1 cellular context compared by ENCODE assay signal in the genomic region with DNA sequence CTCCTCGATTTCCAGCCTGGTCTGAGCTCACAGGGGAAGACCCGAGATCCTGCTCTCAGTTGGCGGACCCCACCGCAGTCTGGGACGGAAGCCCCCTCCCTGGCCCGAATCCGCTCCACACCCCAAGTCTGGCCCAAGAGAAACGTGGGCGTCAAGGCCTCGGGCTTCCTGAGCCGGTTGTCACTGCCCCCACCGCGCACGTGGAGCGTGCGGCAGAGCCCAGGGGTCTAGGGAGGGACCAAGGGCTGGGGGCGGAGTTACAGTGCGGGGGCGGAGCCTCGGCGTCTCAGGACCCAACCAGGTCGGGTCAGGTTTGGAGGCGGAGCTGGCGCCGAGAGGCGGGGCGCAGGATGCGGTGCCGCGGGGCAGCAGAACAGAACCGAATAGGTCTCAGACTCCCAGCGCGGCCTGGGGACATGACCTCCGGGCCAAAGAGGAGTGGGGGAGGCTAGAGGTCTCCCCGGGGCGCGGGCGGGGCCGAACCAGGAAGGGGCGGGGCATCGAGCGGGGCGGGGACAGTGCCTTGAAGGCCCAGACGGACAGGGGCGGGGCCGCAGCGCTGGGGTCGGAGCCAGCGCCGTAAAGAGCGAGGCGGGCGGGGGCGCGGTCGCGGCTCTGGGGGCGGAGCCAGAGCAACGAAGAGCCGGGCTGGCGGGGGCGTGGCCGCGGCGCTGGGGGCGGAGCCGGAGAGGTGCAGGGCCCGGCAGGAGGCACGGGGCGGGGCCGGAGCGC.
TF ChIP-seq lines count a peak whose summit lies in the region.

No MANE protein-coding gene starts in this region.

TF ChIP-seq in HepG2, 621 proteins besides CTCF, POLR2A, EP300 and RAD21 (continued from another document and continues in another):
- no peak for TF ChIP-seq FUBP1 (CRISPR knock-in tag; IDR thresholded peaks at IDR 0.05; ENCODE audit: borderline replicate concordance)
- TF ChIP-seq TOE1 (CRISPR knock-in tag; IDR thresholded peaks at IDR 0.05): no peak
- no peak for TF ChIP-seq ZNF12 (CRISPR knock-in tag; IDR thresholded peaks at IDR 0.05)
- TF ChIP-seq RAD51 (IDR thresholded peaks at IDR 0.05; ENCODE audit: borderline replicate concordance): no peak
- TF ChIP-seq, protein P1, sequence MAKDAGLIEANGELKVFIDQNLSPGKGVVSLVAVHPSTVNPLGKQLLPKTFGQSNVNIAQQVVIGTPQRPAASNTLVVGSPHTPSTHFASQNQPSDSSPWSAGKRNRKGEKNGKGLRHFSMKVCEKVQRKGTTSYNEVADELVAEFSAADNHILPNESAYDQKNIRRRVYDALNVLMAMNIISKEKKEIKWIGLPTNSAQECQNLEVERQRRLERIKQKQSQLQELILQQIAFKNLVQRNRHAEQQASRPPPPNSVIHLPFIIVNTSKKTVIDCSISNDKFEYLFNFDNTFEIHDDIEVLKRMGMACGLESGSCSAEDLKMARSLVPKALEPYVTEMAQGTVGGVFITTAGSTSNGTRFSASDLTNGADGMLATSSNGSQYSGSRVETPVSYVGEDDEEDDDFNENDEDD (CRISPR knock-in tag; IDR thresholded peaks at IDR 0.05; ENCODE audit: borderline replicate concordance): peak; percentile 98
- no peak for TF ChIP-seq NONO (IDR thresholded peaks at IDR 0.05)
- TF ChIP-seq NONO (CRISPR knock-in tag; conservative IDR thresholded peaks at IDR 0.05): peak; percentile 82
- peak; percentile 90; the same call in 1 of the 2 replicates for TF ChIP-seq ZMAT3 (CRISPR knock-in tag; conservative IDR thresholded peaks at IDR 0.05)
- TF ChIP-seq POLR2AphosphoS2 (IDR thresholded peaks at IDR 0.05; ENCODE audit: low read depth, low read length): no peak
- TF ChIP-seq UBTF (CRISPR knock-in tag; IDR thresholded peaks at IDR 0.05): peak; percentile 67
- TF ChIP-seq, protein P2, sequence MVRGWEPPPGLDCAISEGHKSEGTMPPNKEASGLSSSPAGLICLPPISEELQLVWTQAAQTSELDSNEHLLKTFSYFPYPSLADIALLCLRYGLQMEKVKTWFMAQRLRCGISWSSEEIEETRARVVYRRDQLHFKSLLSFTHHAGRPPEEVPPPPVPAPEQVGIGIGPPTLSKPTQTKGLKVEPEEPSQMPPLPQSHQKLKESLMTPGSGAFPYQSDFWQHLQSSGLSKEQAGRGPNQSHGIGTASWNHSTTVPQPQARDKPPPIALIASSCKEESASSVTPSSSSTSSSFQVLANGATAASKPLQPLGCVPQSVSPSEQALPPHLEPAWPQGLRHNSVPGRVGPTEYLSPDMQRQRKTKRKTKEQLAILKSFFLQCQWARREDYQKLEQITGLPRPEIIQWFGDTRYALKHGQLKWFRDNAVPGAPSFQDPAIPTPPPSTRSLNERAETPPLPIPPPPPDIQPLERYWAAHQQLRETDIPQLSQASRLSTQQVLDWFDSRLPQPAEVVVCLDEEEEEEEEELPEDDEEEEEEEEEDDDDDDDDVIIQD (CRISPR knock-in tag; IDR thresholded peaks at IDR 0.05; ENCODE audit: low read depth): no peak
- TF ChIP-seq ADNP (CRISPR knock-in tag; IDR thresholded peaks at IDR 0.05): no peak
- TF ChIP-seq SRY (CRISPR knock-in tag; IDR thresholded peaks at IDR 0.05): peak; percentile 93
- peak; percentile 54; the same call in 1 of the 2 replicates for TF ChIP-seq ZNF670 (CRISPR knock-in tag; IDR thresholded peaks at IDR 0.05; ENCODE audit: borderline replicate concordance)
- TF ChIP-seq HNRNPK (IDR thresholded peaks at IDR 0.05; ENCODE audit: low read depth, low read length, poor library complexity, severe bottlenecking): peak; percentile 74
- no peak for TF ChIP-seq SRSF1 (optimal IDR thresholded peaks at IDR 0.05; ENCODE audit: low read depth, low read length)
- TF ChIP-seq ZNF430 (CRISPR knock-in tag; IDR thresholded peaks at IDR 0.05): peak; percentile 98
- no peak for TF ChIP-seq KDM4B (CRISPR knock-in tag; IDR thresholded peaks at IDR 0.05)
- TF ChIP-seq JARID2 (CRISPR knock-in tag; IDR thresholded peaks at IDR 0.05; ENCODE audit: insufficient replicate concordance): no peak
- TF ChIP-seq MTA3 (CRISPR knock-in tag; IDR thresholded peaks at IDR 0.05): no peak
- TF ChIP-seq, protein P3, sequence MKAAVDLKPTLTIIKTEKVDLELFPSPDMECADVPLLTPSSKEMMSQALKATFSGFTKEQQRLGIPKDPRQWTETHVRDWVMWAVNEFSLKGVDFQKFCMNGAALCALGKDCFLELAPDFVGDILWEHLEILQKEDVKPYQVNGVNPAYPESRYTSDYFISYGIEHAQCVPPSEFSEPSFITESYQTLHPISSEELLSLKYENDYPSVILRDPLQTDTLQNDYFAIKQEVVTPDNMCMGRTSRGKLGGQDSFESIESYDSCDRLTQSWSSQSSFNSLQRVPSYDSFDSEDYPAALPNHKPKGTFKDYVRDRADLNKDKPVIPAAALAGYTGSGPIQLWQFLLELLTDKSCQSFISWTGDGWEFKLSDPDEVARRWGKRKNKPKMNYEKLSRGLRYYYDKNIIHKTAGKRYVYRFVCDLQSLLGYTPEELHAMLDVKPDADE (CRISPR knock-in tag; IDR thresholded peaks at IDR 0.05): no peak; the same call in 1 of the 2 replicates
- TF ChIP-seq ZNF546 (CRISPR knock-in tag; conservative IDR thresholded peaks at IDR 0.05): peak; percentile 92
- peak; percentile 72; the same call in 1 of the 2 replicates for TF ChIP-seq ZBTB20 (CRISPR knock-in tag; IDR thresholded peaks at IDR 0.05; ENCODE audit: borderline replicate concordance, low read depth)
- TF ChIP-seq ATF4 (CRISPR knock-in tag; IDR thresholded peaks at IDR 0.05): no peak
- TF ChIP-seq, protein P4, sequence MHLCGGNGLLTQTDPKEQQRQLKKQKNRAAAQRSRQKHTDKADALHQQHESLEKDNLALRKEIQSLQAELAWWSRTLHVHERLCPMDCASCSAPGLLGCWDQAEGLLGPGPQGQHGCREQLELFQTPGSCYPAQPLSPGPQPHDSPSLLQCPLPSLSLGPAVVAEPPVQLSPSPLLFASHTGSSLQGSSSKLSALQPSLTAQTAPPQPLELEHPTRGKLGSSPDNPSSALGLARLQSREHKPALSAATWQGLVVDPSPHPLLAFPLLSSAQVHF (CRISPR knock-in tag; IDR thresholded peaks at IDR 0.05): peak; percentile 76; the same call in 1 of the 2 replicates
- TF ChIP-seq, protein P5, sequence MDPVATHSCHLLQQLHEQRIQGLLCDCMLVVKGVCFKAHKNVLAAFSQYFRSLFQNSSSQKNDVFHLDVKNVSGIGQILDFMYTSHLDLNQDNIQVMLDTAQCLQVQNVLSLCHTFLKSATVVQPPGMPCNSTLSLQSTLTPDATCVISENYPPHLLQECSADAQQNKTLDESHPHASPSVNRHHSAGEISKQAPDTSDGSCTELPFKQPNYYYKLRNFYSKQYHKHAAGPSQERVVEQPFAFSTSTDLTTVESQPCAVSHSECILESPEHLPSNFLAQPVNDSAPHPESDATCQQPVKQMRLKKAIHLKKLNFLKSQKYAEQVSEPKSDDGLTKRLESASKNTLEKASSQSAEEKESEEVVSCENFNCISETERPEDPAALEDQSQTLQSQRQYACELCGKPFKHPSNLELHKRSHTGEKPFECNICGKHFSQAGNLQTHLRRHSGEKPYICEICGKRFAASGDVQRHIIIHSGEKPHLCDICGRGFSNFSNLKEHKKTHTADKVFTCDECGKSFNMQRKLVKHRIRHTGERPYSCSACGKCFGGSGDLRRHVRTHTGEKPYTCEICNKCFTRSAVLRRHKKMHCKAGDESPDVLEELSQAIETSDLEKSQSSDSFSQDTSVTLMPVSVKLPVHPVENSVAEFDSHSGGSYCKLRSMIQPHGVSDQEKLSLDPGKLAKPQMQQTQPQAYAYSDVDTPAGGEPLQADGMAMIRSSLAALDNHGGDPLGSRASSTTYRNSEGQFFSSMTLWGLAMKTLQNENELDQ (CRISPR knock-in tag; IDR thresholded peaks at IDR 0.05; ENCODE audit: borderline replicate concordance): no peak; the same call in 1 of the 2 replicates
- TF ChIP-seq ZKSCAN1 (IDR thresholded peaks at IDR 0.05; ENCODE audit: low read length): no peak
- TF ChIP-seq SMAD1 (CRISPR knock-in tag; IDR thresholded peaks at IDR 0.05; ENCODE audit: borderline replicate concordance, low read depth): peak; percentile 97; the same call in 1 of the 2 replicates
- no peak for TF ChIP-seq MBD4 (IDR thresholded peaks at IDR 0.05; ENCODE audit: borderline replicate concordance, low read length)
- peak; percentile 85 for TF ChIP-seq MEIS2 (CRISPR knock-in tag; IDR thresholded peaks at IDR 0.05)
- TF ChIP-seq ATF2 (CRISPR knock-in tag; IDR thresholded peaks at IDR 0.05): no peak
- TF ChIP-seq ELK4 (CRISPR knock-in tag; IDR thresholded peaks at IDR 0.05; ENCODE audit: borderline replicate concordance): no peak
- TF ChIP-seq HNRNPLL (IDR thresholded peaks at IDR 0.05; ENCODE audit: low read depth, low read length, poor library complexity, severe bottlenecking): peak; percentile 85
- peak; percentile 90; the same call in 1 of the 2 replicates for TF ChIP-seq KLF15 (CRISPR knock-in tag; IDR thresholded peaks at IDR 0.05; ENCODE audit: borderline replicate concordance)
